30 cellular contexts compared by ENCODE assay signal in genomic region chr9:124875501-124875900, GRCh38. TPM values are rescaled to one million over a fixed set of nuclear protein-coding genes. Genes with fewer than 3 reads are reported as not detected.
DNase-seq lines count a peak whose midpoint lies in the region; ATAC-seq, FAIRE-seq and TF ChIP-seq lines count a peak whose summit lies in the region.
"Had no signal": no experiment of that assay in that cellular context is flagged by ENCODE, and none has a peak within 500 bp of the region (broad histone marks: within the 10 kb centered on the region; RNA-seq: fewer than 3 reads in every experiment).

No MANE protein-coding gene starts in this region.

- H3K9ac ChIP-seq in H1 (replicated peaks in 1 of 4; ENCODE audit: extremely low read depth in 1 of 4, low read depth in 3 of 4, low read length in 3 of 4): no peak overlapping the region
- peak overlapping the region in 2 of 3 donors; percentile 25 to 43 for H3K9ac ChIP-seq in skeletal muscle tissue (ENCODE audit: low read depth in 1 of 3, low read length in 3 of 3)
- H3K9ac ChIP-seq: BLaER1 had no signal

- no peak overlapping the region for H4K5ac ChIP-seq in H1 (ENCODE audit: insufficient read length, low read depth, low read length)

- H2BK15ac ChIP-seq in H1 (ENCODE audit: low read length): no peak overlapping the region

- peak overlapping the region; percentile 63 for H3K27ac Mint-ChIP-seq in activated naive CD4-positive, alpha-beta T cell treated with anti-CD3 and anti-CD28 coated beads for 36 hours
- H3K27ac Mint-ChIP-seq in activated naive CD4-positive, alpha-beta T cell treated with anti-CD3 and anti-CD28 coated beads, Interleukin-2, amount 50 U/mL, for 72 hours: peak overlapping the region in 1 of 2 donors; percentile 72
- peak overlapping the region in 2 of 3 donors; percentile 62 to 78 for H3K27ac Mint-ChIP-seq in IgD-negative memory B cell

- POLR2A ChIA-PET in H1 (lab: Charles Lee; ENCODE audit: partially characterized antibody): interaction anchor here (25.5 to 31.1 kb wide), 2 partner anchors 4 to 12 kb away, joined by 573 read pairs; partner anchors contain the start of genes ARPC5L, RPL35 and WDR38

- peaks cover 56% of the 10 kb centered on the region for H3K36me3 Mint-ChIP-seq in activated naive CD4-positive, alpha-beta T cell treated with anti-CD3 and anti-CD28 coated beads for 36 hours (ENCODE audit: low read depth)
- H3K36me3 Mint-ChIP-seq in activated naive CD4-positive, alpha-beta T cell treated with anti-CD3 and anti-CD28 coated beads, Interleukin-2, amount 50 U/mL, for 72 hours: peaks cover 36 to 50% of the 10 kb centered on the region in 2 donors
- H3K36me3 Mint-ChIP-seq in IgD-negative memory B cell: peaks cover 5% of the 10 kb centered on the region

- no peak for TF ChIP-seq RAD21 in H1 (IDR thresholded peaks at IDR 0.05 in 1 of 2, conservative IDR thresholded peaks at IDR 0.05 in 1 of 2; ENCODE audit: low read depth in 2 of 2, low read length in 2 of 2)

- H3K18ac ChIP-seq in H1 (ENCODE audit: extremely low read depth, low read length): no peak overlapping the region

- H3K4me3 ChIP-seq in H1 (ENCODE audit: extremely low read depth in 1 of 4, insufficient read depth in 2 of 4, low read depth in 3 of 4, low read length in 4 of 4) (no peak overlapping the region), skeletal muscle tissue (ENCODE audit: low read length in 3 of 3) (no peak overlapping the region)
- H3K4me3 ChIP-seq: BLaER1, cardiac muscle cell, coronary artery, esophagus muscularis mucosa, heart right ventricle, lung, suprapubic skin, upper lobe of left lung had no signal

- H3K36me3 ChIP-seq in H1 (ENCODE audit: control insufficient read depth in 2 of 4, insufficient read depth in 4 of 4, low read length in 3 of 4): peaks cover 12 to 57% (median 28%) of the 10 kb centered on the region in 4 experiments
- peaks cover 43 to 59% (median 51%) of the 10 kb centered on the region in 3 donors for H3K36me3 ChIP-seq in skeletal muscle tissue (ENCODE audit: control insufficient read depth in 3 of 3, insufficient read depth in 3 of 3, low read length in 3 of 3)

- no peaks in the 10 kb centered on the region for H3K9me3 Mint-ChIP-seq in activated naive CD4-positive, alpha-beta T cell treated with anti-CD3 and anti-CD28 coated beads for 36 hours
- H3K9me3 Mint-ChIP-seq in activated naive CD4-positive, alpha-beta T cell treated with anti-CD3 and anti-CD28 coated beads, Interleukin-2, amount 50 U/mL, for 72 hours: no peaks in the 10 kb centered on the region
- no peaks in the 10 kb centered on the region for H3K9me3 Mint-ChIP-seq in IgD-negative memory B cell

- in situ Hi-C loops in ACHN (cut with HindIII; ENCODE audit: low pct_ligation_motif_present, low pct_unique_long_range_greater_than_20kb, low sequenced_read_pairs): no loop called here

- no peak overlapping the region for H4K91ac ChIP-seq in H1 (replicated peaks; ENCODE audit: insufficient read length, low read length)

- no peak overlapping the region for H3K23ac ChIP-seq in H1 (ENCODE audit: insufficient read length)

- H3K27ac ChIP-seq in H1 (ENCODE audit: low read depth, low read length): no peak overlapping the region
- no peak overlapping the region for H3K27ac ChIP-seq in skeletal muscle tissue (ENCODE audit: low read depth, low read length)
- H3K27ac ChIP-seq: BLaER1, cardiac muscle cell, coronary artery, esophagus muscularis mucosa, heart right ventricle, suprapubic skin, upper lobe of left lung had no signal

- H3K23me2 ChIP-seq in H1 (ENCODE audit: low read depth, low read length): peaks cover 4% of the 10 kb centered on the region; the same call in 1 of the 2 replicates

- no peak overlapping the region for H2AFZ ChIP-seq in H1 (ENCODE audit: low read length)

- CTCF ChIA-PET in activated naive CD4-positive, alpha-beta T cell treated with anti-CD3 and anti-CD28 coated beads for 36 hours (lab: Charles Lee): interaction anchor here (1.8 kb wide), 1 partner anchor 23 kb away, joined by 8 read pairs; the partner anchor contains the start of gene WDR38
- CTCF ChIA-PET in H1 (lab: Charles Lee; ENCODE audit: partially characterized antibody): interaction anchor here (0.9 to 1.5 kb wide), 2 partner anchors 8 to 19 kb away, joined by 3 to 5 read pairs; no protein-coding TSS in a partner anchor

- no peak for FAIRE-seq in H1 (lab: Jason Lieb, UNC)
- FAIRE-seq: astrocyte had no signal

- H3K27me3 ChIP-seq in H1 (replicated peaks in 1 of 4; ENCODE audit: control insufficient read depth in 3 of 4, extremely low read depth in 1 of 4, insufficient read depth in 3 of 4, low read length in 3 of 4): no peaks in the 10 kb centered on the region
- no peaks in the 10 kb centered on the region for H3K27me3 ChIP-seq in skeletal muscle tissue (ENCODE audit: control insufficient read depth in 3 of 3, insufficient read depth in 3 of 3, low read length in 3 of 3)
- H3K27me3 ChIP-seq: BLaER1, cardiac muscle cell, esophagus muscularis mucosa, heart right ventricle, suprapubic skin, upper lobe of left lung had no signal

- H3K79me2 ChIP-seq in H1 (ENCODE audit: control insufficient read depth in 1 of 2, insufficient read depth in 2 of 2, low read length in 2 of 2): peaks cover 15 to 37% of the 10 kb centered on the region in 2 experiments

- H3K4me1 Mint-ChIP-seq in activated naive CD4-positive, alpha-beta T cell treated with anti-CD3 and anti-CD28 coated beads for 36 hours (ENCODE audit: low read depth): peaks cover 37% of the 10 kb centered on the region
- H3K4me1 Mint-ChIP-seq in IgD-negative memory B cell: peaks cover 26 to 37% (median 35%) of the 10 kb centered on the region in 3 donors

- H2BK20ac ChIP-seq in H1 (ENCODE audit: low read length): no peak overlapping the region

- H4K20me1 ChIP-seq in H1 (replicated peaks in 1 of 2; ENCODE audit: control insufficient read depth in 1 of 2, insufficient read depth in 2 of 2, low read length in 2 of 2): peaks cover 19 to 32% of the 10 kb centered on the region in 2 experiments

- WGBS in H1 (ENCODE audit: extremely low coverage in 1 of 2, insufficient coverage in 1 of 2, insufficient read length in 1 of 2, insufficient replicate concordance in 2 of 2, low coverage in 1 of 2, low lambda C conversion rate in 2 of 2, missing lambda C conversion rate in 1 of 2), 2 experiments: 96% methylated on average over 4 of the region's 6 CpGs; no CpG with 5 or more reads in 1 of the 2 experiments

- H3K79me1 ChIP-seq in H1 (ENCODE audit: low read depth, low read length): peaks cover 11% of the 10 kb centered on the region; the same call in 1 of the 2 replicates

- no peak for TF ChIP-seq POLR2A in H1 (IDR thresholded peaks at IDR 0.05; ENCODE audit: control extremely low read depth in 1 of 2, low read depth in 2 of 2, low read length in 2 of 2)

- no peak overlapping the region for H2BK12ac ChIP-seq in H1 (ENCODE audit: low read depth, low read length)

- H3K4me1 ChIP-seq in H1 (replicated peaks in 1 of 4; ENCODE audit: control insufficient read depth in 3 of 4, insufficient read depth in 4 of 4, low read length in 3 of 4) (peaks cover 2 to 11% (median 6%) of the 10 kb centered on the region in 4 experiments), skeletal muscle tissue (ENCODE audit: control insufficient read depth in 3 of 3, insufficient read depth in 3 of 3, low read length in 3 of 3) (peaks cover 29 to 36% (median 35%) of the 10 kb centered on the region in 3 donors)

- H3K56ac ChIP-seq in H1 (replicated peaks; ENCODE audit: insufficient read length, low read depth, low read length): no peak overlapping the region

- H3K4me3 Mint-ChIP-seq in activated naive CD4-positive, alpha-beta T cell treated with anti-CD3 and anti-CD28 coated beads for 36 hours: no peak overlapping the region
- no peak overlapping the region for H3K4me3 Mint-ChIP-seq in IgD-negative memory B cell

- intact Hi-C loops in activated naive CD4-positive, alpha-beta T cell treated with anti-CD3 and anti-CD28 coated beads for 36 hours (cut with micrococcal nuclease): no loop called here

- no peak for DNase-seq in activated naive CD4-positive, alpha-beta T cell treated with anti-CD3 and anti-CD28 coated beads for 36 hours
- DNase-seq in activated naive CD4-positive, alpha-beta T cell treated with anti-CD3 and anti-CD28 coated beads, Interleukin-2, amount 50 U/mL, for 72 hours (ENCODE audit: low spot score in 2 of 2): no peak
- DNase-seq in H1 (ENCODE audit: low read depth in 1 of 2, low spot score in 2 of 2) (no peak), mesenteric fat pad (ENCODE audit: low spot score) (no peak), ACHN (no peak), dedifferentiated amniotic fluid mesenchymal stem cell (ENCODE audit: extremely low spot score) (no peak)
- DNase-seq: activated CD4-positive, alpha-beta T cell treated with anti-CD3 and anti-CD28 coated beads, Interleukin-2, amount 50 U/mL, for 4 hours; activated gamma-delta T cell; effector memory CD4-positive, alpha-beta T cell; foreskin fibroblast; heart right ventricle; kidney glomerular epithelial cell; MV-4-11; NCI-H146; NCI-H2107; stimulated activated naive CD4-positive, alpha-beta T cell; T1000; upper lobe of left lung had no signal

- H2BK120ac ChIP-seq in H1 (replicated peaks; ENCODE audit: low read depth, low read length): no peak overlapping the region

- H3K14ac ChIP-seq in H1 (ENCODE audit: insufficient read length): no peak overlapping the region

- no peaks in the 10 kb centered on the region for H3K27me3 Mint-ChIP-seq in activated naive CD4-positive, alpha-beta T cell treated with anti-CD3 and anti-CD28 coated beads for 36 hours (ENCODE audit: low read depth)
- no peaks in the 10 kb centered on the region for H3K27me3 Mint-ChIP-seq in IgD-negative memory B cell

- ATAC-seq in activated naive CD4-positive, alpha-beta T cell treated with anti-CD3 and anti-CD28 coated beads, Interleukin-2, amount 50 U/mL, for 72 hours: no peak
- ATAC-seq: heart right ventricle had no signal

- peak overlapping the region; percentile 16; the same call in 1 of the 2 replicates for H2BK5ac ChIP-seq in H1 (ENCODE audit: low read depth, low read length)

- H4K8ac ChIP-seq in H1 (ENCODE audit: extremely low read depth, insufficient read depth, low read length): no peak overlapping the region

- H3K9me3 ChIP-seq in H1 (ENCODE audit: insufficient read depth in 2 of 2, low read depth in 1 of 2, low read length in 1 of 2) (peaks cover 0 to 3% of the 10 kb centered on the region in 2 experiments; a peak in 1 of 4 replicates), skeletal muscle tissue (ENCODE audit: control insufficient read depth in 3 of 3, low read length in 3 of 3) (no peaks in the 10 kb centered on the region)
- H3K9me3 ChIP-seq: BLaER1, esophagus muscularis mucosa, heart right ventricle, suprapubic skin, upper lobe of left lung had no signal

- no peak overlapping the region for H3K4me2 ChIP-seq in H1 (ENCODE audit: insufficient read depth in 1 of 2, low read depth in 2 of 2, low read length in 2 of 2)
- H3K4me2 ChIP-seq: BLaER1 had no signal

- no peak for TF ChIP-seq EP300 in H1 (IDR thresholded peaks at IDR 0.05; ENCODE audit: borderline replicate concordance in 1 of 2, low read depth in 2 of 2, low read length in 2 of 2)

- H3K4ac ChIP-seq in H1 (replicated peaks; ENCODE audit: insufficient read length, low read depth, low read length): no peak overlapping the region

- H2AK5ac ChIP-seq in H1 (ENCODE audit: low read depth, low read length): no peak overlapping the region

- no peak for TF ChIP-seq CTCF in H1 (IDR thresholded peaks at IDR 0.05; ENCODE audit: control extremely low read depth in 1 of 3, insufficient read depth in 1 of 3, low read depth in 1 of 3, low read length in 3 of 3)

RNA-seq across cellular contexts. Expression of gene ARPC5L, which starts 13.6 kb away (rescaled TPM):
- 100 to 1,000 TPM; 116 to 123 TPM for total RNA-seq in activated naive CD4-positive, alpha-beta T cell treated with anti-CD3 and anti-CD28 coated beads for 36 hours
- total RNA-seq in activated naive CD4-positive, alpha-beta T cell treated with anti-CD3 and anti-CD28 coated beads, Interleukin-2, amount 50 U/mL, for 72 hours: 10 to 100 TPM; 86.2 to 86.5 TPM
- polyA plus RNA-seq in IgD-negative memory B cell: 92.7 TPM
- 50.5 and 50.6 TPM in 2 replicates for total RNA-seq in H1 (2021; fragmentation: NEBNext Ultra II Directional; extraction: Animal tissue kit (Norgen Biotek cat#: 25700))
- polyA plus RNA-seq in H1 (2011; rRNA removed): 34.1 and 36.0 TPM in 2 replicates
- 57.0 TPM for polyA plus RNA-seq in H1 (2011; cell fraction: cytosol; rRNA removed)
- polyA plus RNA-seq in H1 (2011; cell fraction: nucleus; rRNA removed): 13.7 TPM
- 49.1 to 62.4 TPM (median 51.3 TPM) in 4 replicates for polyA plus RNA-seq in H1 (2012, experiment 1 of 2)
- 33.4 TPM for polyA plus RNA-seq in H1 (2012, experiment 2 of 2)
- polyA plus RNA-seq in H1 (2013, experiment 1 of 2): 54.3 TPM
- 54.7 TPM for polyA plus RNA-seq in H1 (2013, experiment 2 of 2)
- polyA minus RNA-seq in H1 (2011; rRNA and poly(A)+ RNA removed): 11.3 and 14.8 TPM in 2 replicates
- polyA minus RNA-seq in H1 (2011; cell fraction: cytosol; rRNA and poly(A)+ RNA removed): 18.1 TPM
- 9.9 TPM for polyA minus RNA-seq in H1 (2011; cell fraction: nucleus; rRNA and poly(A)+ RNA removed)
- 7.3 TPM for total RNA-seq in skeletal muscle tissue
- 39.9 TPM for total RNA-seq in mesenteric fat pad

RNA-seq across cellular contexts. Expression of gene RPL35, which starts 13.7 kb away (rescaled TPM):
- 1,000 to 10,000 TPM; 2,701 to 2,729 TPM for total RNA-seq in activated naive CD4-positive, alpha-beta T cell treated with anti-CD3 and anti-CD28 coated beads for 36 hours
- 1,000 to 10,000 TPM; 1,912 to 2,066 TPM for total RNA-seq in activated naive CD4-positive, alpha-beta T cell treated with anti-CD3 and anti-CD28 coated beads, Interleukin-2, amount 50 U/mL, for 72 hours
- 2,381 TPM for polyA plus RNA-seq in IgD-negative memory B cell
- total RNA-seq in H1 (2021; fragmentation: NEBNext Ultra II Directional; extraction: Animal tissue kit (Norgen Biotek cat#: 25700)): 1,831 and 1,889 TPM in 2 replicates
- 2,448 and 2,722 TPM in 2 replicates for polyA plus RNA-seq in H1 (2011; rRNA removed)
- polyA plus RNA-seq in H1 (2011; cell fraction: cytosol; rRNA removed): 4,965 TPM
- polyA plus RNA-seq in H1 (2011; cell fraction: nucleus; rRNA removed): 2,178 TPM
- 2,603 to 3,842 TPM (median 3,090 TPM) in 4 replicates for polyA plus RNA-seq in H1 (2012, experiment 1 of 2)
- 9,007 TPM for polyA plus RNA-seq in H1 (2012, experiment 2 of 2)
- polyA plus RNA-seq in H1 (2013, experiment 1 of 2): 5,141 TPM
- 5,188 TPM for polyA plus RNA-seq in H1 (2013, experiment 2 of 2)
- polyA minus RNA-seq in H1 (2011; rRNA and poly(A)+ RNA removed): 246 and 282 TPM in 2 replicates
- 329 TPM for polyA minus RNA-seq in H1 (2011; cell fraction: cytosol; rRNA and poly(A)+ RNA removed)
- polyA minus RNA-seq in H1 (2011; cell fraction: nucleus; rRNA and poly(A)+ RNA removed): 840 TPM
- total RNA-seq in skeletal muscle tissue: 2,732 TPM
- total RNA-seq in mesenteric fat pad: 1,064 TPM

RNA-seq across cellular contexts. Expression of gene WDR38, which starts 22.2 kb away (rescaled TPM):
- total RNA-seq in activated naive CD4-positive, alpha-beta T cell treated with anti-CD3 and anti-CD28 coated beads for 36 hours: not detected
- total RNA-seq in activated naive CD4-positive, alpha-beta T cell treated with anti-CD3 and anti-CD28 coated beads, Interleukin-2, amount 50 U/mL, for 72 hours: not detected
- polyA plus RNA-seq in IgD-negative memory B cell (not detected), H1 (2011; rRNA removed) (not detected in 2 replicates)
- not detected in 2 replicates for total RNA-seq in H1 (2021; fragmentation: NEBNext Ultra II Directional; extraction: Animal tissue kit (Norgen Biotek cat#: 25700))
- polyA plus RNA-seq in H1 (2011; cell fraction: cytosol; rRNA removed): not detected
- polyA plus RNA-seq in H1 (2011; cell fraction: nucleus; rRNA removed): not detected
- 0.15 TPM in 1 of 4 replicates, not detected in the others for polyA plus RNA-seq in H1 (2012, experiment 1 of 2)
- polyA plus RNA-seq in H1 (2012, experiment 2 of 2): not detected
- polyA plus RNA-seq in H1 (2013, experiment 1 of 2): not detected
- polyA plus RNA-seq in H1 (2013, experiment 2 of 2): not detected
- not detected in 2 replicates for polyA minus RNA-seq in H1 (2011; rRNA and poly(A)+ RNA removed)
- not detected for polyA minus RNA-seq in H1 (2011; cell fraction: cytosol; rRNA and poly(A)+ RNA removed)
- polyA minus RNA-seq in H1 (2011; cell fraction: nucleus; rRNA and poly(A)+ RNA removed): not detected
- total RNA-seq in skeletal muscle tissue (not detected), mesenteric fat pad (not detected)
- total RNA-seq: astrocyte, cardiac muscle cell, mucosa of gallbladder, osteocyte, suprapubic skin had no signal
- polyA plus RNA-seq: cardiac muscle cell, neural cell had no signal

Comparison
In these comparisons a context has a peak if more than half of its experiments do, and no peak if none do; other contexts are left out.
1. H3K9ac ChIP-seq: peak in skeletal muscle tissue (2 of 3); none in H1 (0 of 4).